In the genomic region with DNA sequence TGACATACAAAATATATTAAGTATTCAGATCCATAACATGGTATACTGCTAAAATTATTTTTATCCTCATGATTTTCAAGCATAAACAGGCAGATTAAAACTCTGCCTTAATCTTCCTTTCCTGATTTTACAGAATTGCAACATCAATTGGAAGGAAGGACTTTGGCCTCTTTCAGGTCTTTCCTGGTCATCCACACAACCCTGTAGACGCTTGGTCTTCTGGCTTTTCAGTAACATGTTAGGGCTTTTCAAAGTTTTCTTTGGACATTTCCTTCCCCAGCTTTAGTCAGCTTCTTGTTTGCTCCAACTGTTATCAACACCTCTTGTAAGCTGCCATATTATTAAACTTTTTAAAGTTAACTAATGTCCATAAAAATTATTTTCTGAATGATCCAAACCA, we compare ENCODE assay signal across 2 cellular contexts.
TF ChIP-seq lines count a peak whose summit lies in the region.

No MANE protein-coding gene starts in this region.

TF ChIP-seq in IMR-90, 13 proteins besides CTCF, POLR2A, EP300 and RAD21 (continued from another document):
- no peak for TF ChIP-seq USF2 (IDR thresholded peaks at IDR 0.05; ENCODE audit: low read depth, low read length)
- no peak for TF ChIP-seq NFE2L2 (IDR thresholded peaks at IDR 0.05; ENCODE audit: low read depth, low read length)
- no peak for TF ChIP-seq BHLHE40 (IDR thresholded peaks at IDR 0.05; ENCODE audit: low read depth, low read length)
- TF ChIP-seq MXI1 (IDR thresholded peaks at IDR 0.05; ENCODE audit: borderline replicate concordance, low read depth, low read length): no peak
- no peak for TF ChIP-seq SMC3 (IDR thresholded peaks at IDR 0.05; ENCODE audit: low read depth, low read length)
- no peak for TF ChIP-seq MAZ (IDR thresholded peaks at IDR 0.05; ENCODE audit: borderline replicate concordance, low read depth, low read length)
- TF ChIP-seq CEBPB (IDR thresholded peaks at IDR 0.05; ENCODE audit: low read depth, low read length): no peak
- TF ChIP-seq, protein P1, sequence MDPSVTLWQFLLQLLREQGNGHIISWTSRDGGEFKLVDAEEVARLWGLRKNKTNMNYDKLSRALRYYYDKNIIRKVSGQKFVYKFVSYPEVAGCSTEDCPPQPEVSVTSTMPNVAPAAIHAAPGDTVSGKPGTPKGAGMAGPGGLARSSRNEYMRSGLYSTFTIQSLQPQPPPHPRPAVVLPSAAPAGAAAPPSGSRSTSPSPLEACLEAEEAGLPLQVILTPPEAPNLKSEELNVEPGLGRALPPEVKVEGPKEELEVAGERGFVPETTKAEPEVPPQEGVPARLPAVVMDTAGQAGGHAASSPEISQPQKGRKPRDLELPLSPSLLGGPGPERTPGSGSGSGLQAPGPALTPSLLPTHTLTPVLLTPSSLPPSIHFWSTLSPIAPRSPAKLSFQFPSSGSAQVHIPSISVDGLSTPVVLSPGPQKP (IDR thresholded peaks at IDR 0.05; ENCODE audit: borderline replicate concordance, low read depth, low read length): no peak

TF ChIP-seq in liver, 16 proteins besides CTCF, POLR2A, EP300 and RAD21 (continued from another document):
- TF ChIP-seq, protein P2, sequence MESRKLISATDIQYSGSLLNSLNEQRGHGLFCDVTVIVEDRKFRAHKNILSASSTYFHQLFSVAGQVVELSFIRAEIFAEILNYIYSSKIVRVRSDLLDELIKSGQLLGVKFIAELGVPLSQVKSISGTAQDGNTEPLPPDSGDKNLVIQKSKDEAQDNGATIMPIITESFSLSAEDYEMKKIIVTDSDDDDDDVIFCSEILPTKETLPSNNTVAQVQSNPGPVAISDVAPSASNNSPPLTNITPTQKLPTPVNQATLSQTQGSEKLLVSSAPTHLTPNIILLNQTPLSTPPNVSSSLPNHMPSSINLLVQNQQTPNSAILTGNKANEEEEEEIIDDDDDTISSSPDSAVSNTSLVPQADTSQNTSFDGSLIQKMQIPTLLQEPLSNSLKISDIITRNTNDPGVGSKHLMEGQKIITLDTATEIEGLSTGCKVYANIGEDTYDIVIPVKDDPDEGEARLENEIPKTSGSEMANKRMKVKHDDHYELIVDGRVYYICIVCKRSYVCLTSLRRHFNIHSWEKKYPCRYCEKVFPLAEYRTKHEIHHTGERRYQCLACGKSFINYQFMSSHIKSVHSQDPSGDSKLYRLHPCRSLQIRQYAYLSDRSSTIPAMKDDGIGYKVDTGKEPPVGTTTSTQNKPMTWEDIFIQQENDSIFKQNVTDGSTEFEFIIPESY (IDR thresholded peaks at IDR 0.05): no peak
